Comparison of ENCODE assay signal across 2 cellular contexts in the genomic region with DNA sequence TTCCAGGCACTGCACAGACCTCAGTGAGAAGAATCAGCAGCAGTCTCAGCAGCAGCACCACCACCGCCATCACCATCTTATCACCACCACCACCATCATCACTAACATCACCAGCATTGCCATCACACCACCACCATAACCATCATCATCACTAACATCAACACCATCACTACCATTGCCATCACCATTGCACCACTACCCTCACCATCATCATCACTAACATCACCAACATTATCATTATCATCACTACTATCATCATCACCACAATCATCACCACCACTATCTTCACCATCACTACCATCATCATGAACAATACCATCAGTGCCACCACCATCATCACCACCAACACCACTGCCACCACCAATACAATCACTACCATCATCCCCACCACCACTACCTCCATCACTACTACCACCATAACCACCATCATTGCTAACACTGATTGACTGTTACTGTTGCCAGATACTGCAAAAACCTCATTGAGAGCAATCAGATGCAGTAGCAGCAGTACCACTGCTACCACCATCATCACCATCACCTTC.
TF ChIP-seq lines count a peak whose summit lies in the region.

No MANE protein-coding gene starts in this region.

TF ChIP-seq in HepG2, 621 proteins besides CTCF, POLR2A, EP300 and RAD21:
- TF ChIP-seq FOSL2 (CRISPR knock-in tag; IDR thresholded peaks at IDR 0.05) (no peak), ZNF282 (IDR thresholded peaks at IDR 0.05; ENCODE audit: partially characterized antibody) (peak; percentile 81), SOX6 (IDR thresholded peaks at IDR 0.05) (0 out of 2 replicates have a peak, but pooled peaks have one; percentile 62), SOX6 (CRISPR knock-in tag; IDR thresholded peaks at IDR 0.05) (no peak), CREB1 (IDR thresholded peaks at IDR 0.05) (peak; percentile 79; the same call in 1 of the 2 replicates), CREB1 (CRISPR knock-in tag; IDR thresholded peaks at IDR 0.05) (no peak), LCORL (IDR thresholded peaks at IDR 0.05) (0 out of 2 replicates have a peak, but pooled peaks have one; percentile 10), LCORL (CRISPR knock-in tag; IDR thresholded peaks at IDR 0.05) (no peak)
- TF ChIP-seq, protein P1, sequence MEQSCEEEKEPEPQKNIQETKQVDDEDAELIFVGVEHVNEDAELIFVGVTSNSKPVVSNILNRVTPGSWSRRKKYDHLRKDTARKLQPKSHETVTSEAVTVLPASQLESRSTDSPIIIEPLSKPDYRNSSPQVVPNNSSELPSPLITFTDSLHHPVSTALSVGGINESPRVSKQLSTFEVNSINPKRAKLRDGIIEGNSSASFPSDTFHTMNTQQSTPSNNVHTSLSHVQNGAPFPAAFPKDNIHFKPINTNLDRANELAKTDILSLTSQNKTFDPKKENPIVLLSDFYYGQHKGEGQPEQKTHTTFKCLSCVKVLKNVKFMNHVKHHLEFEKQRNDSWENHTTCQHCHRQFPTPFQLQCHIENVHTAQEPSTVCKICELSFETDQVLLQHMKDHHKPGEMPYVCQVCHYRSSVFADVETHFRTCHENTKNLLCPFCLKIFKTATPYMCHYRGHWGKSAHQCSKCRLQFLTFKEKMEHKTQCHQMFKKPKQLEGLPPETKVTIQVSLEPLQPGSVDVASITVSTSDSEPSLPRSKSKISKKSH (CRISPR knock-in tag; IDR thresholded peaks at IDR 0.05; ENCODE audit: borderline replicate concordance), result no peak
- TF ChIP-seq, protein P2, sequence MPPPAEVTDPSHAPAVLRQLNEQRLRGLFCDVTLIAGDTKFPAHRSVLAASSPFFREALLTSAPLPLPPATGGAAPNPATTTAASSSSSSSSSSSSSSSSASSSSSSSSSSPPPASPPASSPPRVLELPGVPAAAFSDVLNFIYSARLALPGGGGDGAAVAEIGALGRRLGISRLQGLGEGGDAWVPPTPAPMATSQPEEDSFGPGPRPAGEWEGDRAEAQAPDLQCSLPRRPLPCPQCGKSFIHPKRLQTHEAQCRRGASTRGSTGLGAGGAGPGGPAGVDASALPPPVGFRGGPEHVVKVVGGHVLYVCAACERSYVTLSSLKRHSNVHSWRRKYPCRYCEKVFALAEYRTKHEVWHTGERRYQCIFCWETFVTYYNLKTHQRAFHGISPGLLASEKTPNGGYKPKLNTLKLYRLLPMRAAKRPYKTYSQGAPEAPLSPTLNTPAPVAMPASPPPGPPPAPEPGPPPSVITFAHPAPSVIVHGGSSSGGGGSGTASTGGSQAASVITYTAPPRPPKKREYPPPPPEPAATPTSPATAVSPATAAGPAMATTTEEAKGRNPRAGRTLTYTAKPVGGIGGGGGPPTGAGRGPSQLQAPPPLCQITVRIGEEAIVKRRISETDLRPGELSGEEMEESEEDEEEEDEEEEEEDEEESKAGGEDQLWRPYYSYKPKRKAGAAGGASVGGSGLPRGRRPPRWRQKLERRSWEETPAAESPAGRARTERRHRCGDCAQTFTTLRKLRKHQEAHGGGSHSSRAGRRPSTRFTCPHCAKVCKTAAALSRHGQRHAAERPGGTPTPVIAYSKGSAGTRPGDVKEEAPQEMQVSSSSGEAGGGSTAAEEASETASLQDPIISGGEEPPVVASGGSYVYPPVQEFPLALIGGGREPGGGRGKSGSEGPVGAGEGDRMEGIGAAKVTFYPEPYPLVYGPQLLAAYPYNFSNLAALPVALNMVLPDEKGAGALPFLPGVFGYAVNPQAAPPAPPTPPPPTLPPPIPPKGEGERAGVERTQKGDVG (CRISPR knock-in tag; IDR thresholded peaks at IDR 0.05; ENCODE audit: borderline replicate concordance), result no peak

TF ChIP-seq in IMR-90, 13 proteins besides CTCF, POLR2A, EP300 and RAD21:
- no peak for TF ChIP-seq CEBPB (IDR thresholded peaks at IDR 0.05; ENCODE audit: low read depth, low read length)
- no peak for TF ChIP-seq CHD1 (IDR thresholded peaks at IDR 0.05; ENCODE audit: low read depth, low read length)
- no peak for TF ChIP-seq RCOR1 (IDR thresholded peaks at IDR 0.05; ENCODE audit: insufficient replicate concordance, low read length)
- no peak for TF ChIP-seq BHLHE40 (IDR thresholded peaks at IDR 0.05; ENCODE audit: low read depth, low read length)
- no peak for TF ChIP-seq NFE2L2 (IDR thresholded peaks at IDR 0.05; ENCODE audit: low read depth, low read length)
- no peak for TF ChIP-seq SMC3 (IDR thresholded peaks at IDR 0.05; ENCODE audit: low read depth, low read length)
- no peak for TF ChIP-seq FOS (IDR thresholded peaks at IDR 0.05; ENCODE audit: low read depth, low read length)
- TF ChIP-seq MAFK (IDR thresholded peaks at IDR 0.05; ENCODE audit: low read depth, low read length), result no peak
- TF ChIP-seq, protein P3, sequence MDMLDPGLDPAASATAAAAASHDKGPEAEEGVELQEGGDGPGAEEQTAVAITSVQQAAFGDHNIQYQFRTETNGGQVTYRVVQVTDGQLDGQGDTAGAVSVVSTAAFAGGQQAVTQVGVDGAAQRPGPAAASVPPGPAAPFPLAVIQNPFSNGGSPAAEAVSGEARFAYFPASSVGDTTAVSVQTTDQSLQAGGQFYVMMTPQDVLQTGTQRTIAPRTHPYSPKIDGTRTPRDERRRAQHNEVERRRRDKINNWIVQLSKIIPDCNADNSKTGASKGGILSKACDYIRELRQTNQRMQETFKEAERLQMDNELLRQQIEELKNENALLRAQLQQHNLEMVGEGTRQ (IDR thresholded peaks at IDR 0.05; ENCODE audit: low read depth, low read length), result no peak
- TF ChIP-seq, protein P4, sequence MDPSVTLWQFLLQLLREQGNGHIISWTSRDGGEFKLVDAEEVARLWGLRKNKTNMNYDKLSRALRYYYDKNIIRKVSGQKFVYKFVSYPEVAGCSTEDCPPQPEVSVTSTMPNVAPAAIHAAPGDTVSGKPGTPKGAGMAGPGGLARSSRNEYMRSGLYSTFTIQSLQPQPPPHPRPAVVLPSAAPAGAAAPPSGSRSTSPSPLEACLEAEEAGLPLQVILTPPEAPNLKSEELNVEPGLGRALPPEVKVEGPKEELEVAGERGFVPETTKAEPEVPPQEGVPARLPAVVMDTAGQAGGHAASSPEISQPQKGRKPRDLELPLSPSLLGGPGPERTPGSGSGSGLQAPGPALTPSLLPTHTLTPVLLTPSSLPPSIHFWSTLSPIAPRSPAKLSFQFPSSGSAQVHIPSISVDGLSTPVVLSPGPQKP (IDR thresholded peaks at IDR 0.05; ENCODE audit: borderline replicate concordance, low read depth, low read length), result no peak
- no peak for TF ChIP-seq MXI1 (IDR thresholded peaks at IDR 0.05; ENCODE audit: borderline replicate concordance, low read depth, low read length)
- no peak for TF ChIP-seq MAZ (IDR thresholded peaks at IDR 0.05; ENCODE audit: borderline replicate concordance, low read depth, low read length)
- no peak for TF ChIP-seq RFX5 (IDR thresholded peaks at IDR 0.05; ENCODE audit: low read depth, low read length)
